In the genomic region with DNA sequence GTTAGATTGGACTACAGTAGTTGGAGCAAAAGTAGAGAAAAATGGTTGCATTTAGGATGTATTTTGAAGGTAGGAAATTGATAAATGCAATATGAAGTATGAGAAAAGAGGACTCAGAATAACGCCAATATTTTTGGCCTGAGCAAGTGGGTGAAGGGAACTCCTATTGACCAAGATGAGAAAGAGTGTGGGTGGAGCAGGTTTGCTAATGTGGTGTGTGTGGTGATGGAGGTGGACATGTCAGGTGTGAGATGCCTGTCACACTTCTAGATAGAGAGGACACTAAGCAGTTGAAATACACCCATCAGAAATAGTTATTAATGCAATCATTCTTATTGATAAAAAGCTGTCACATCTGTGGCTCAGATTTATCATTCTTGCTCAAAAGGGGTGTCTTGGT, we compare ENCODE assay signal across 20 cellular contexts. TPM values are rescaled to one million over a fixed set of nuclear protein-coding genes. Genes with fewer than 3 reads are reported as not detected.
DNase-seq lines count a peak whose midpoint lies in the region; ATAC-seq, FAIRE-seq and TF ChIP-seq lines count a peak whose summit lies in the region.
"Had no signal": no experiment of that assay in that cellular context is flagged by ENCODE, and none has a peak within 500 bp of the region (broad histone marks: within the 10 kb centered on the region; RNA-seq: fewer than 3 reads in every experiment).

No MANE protein-coding gene starts in this region.

- FAIRE-seq in GM12892 (lab: Jason Lieb, UNC), result peak; percentile 33
- FAIRE-seq: G401.6, GM19239, H1 had no signal

- peak overlapping the region; percentile 46; the same call in 1 of the 2 replicates for H3K27ac ChIP-seq in VCaP
- H3K27ac ChIP-seq: GM23248 had no signal

- ATAC-seq in HG02870 (IDR thresholded peaks at IDR 0.05; ENCODE audit: unreplicated experiment) (peak; percentile 54), HG02852 (IDR thresholded peaks at IDR 0.05; ENCODE audit: unreplicated experiment) (no peak), GM18520 (IDR thresholded peaks at IDR 0.05; ENCODE audit: unreplicated experiment) (no peak)

- DNase-seq in GM12892 (ENCODE audit: insufficient read length) (no peak), SKM-1 treated with dmso at 0.1 percent for 144 hours (lab: John Stamatoyannopoulos, UW; ENCODE audit: unreplicated experiment) (no peak), cerebellar cortex (ENCODE audit: low spot score) (no peak)
- DNase-seq: C1 segment of cervical spinal cord; Calu3; CD4-positive, alpha-beta memory T cell; COR-L47; DMS53; DMS79 treated with DMSO at 0.1 percent for 48 hours; GM23248; H7; HCEC 1CT had no signal

- TF ChIP-seq CTCF in VCaP (conservative IDR thresholded peaks at IDR 0.05), result no peak

- no peak for TF ChIP-seq POLR2A in GM12892 (IDR thresholded peaks at IDR 0.05; ENCODE audit: low read depth, low read length)

RNA-seq across cellular contexts. Expression of a gene that starts 7.3 kb away (rescaled TPM):
- 0.23 TPM for polyA plus RNA-seq in GM12892 (2012; ENCODE audit: missing spikeins)
- polyA plus RNA-seq: BJ; CD4-positive, alpha-beta memory T cell; GM23248 had no signal
